24 cellular contexts compared by ENCODE assay signal in genomic region chr4:74466242-74466641, GRCh38. TPM values are rescaled to one million over a fixed set of nuclear protein-coding genes. Genes with fewer than 3 reads are reported as not detected.
"Had no signal": no experiment of that assay in that cellular context is flagged by ENCODE, and none has a peak within 500 bp of the region (broad histone marks: within the 10 kb centered on the region; RNA-seq: fewer than 3 reads in every experiment).

No MANE protein-coding gene starts in this region.

- DNase-seq: colonic mucosa; effector CD8-positive, alpha-beta T cell; endodermal cell; foreskin fibroblast; gastrocnemius medialis; head of caudate nucleus; kidney; left cardiac atrium; left ventricle myocardium superior; mesenchymal stem cell; mucosa of descending colon; naive B cell; right lobe of liver; small intestine; stimulated activated CD4-positive, alpha-beta T cell treated with anti-CD3 and anti-CD28 coated beads, Interleukin-15, amount 100 ng/mL, for 24 hours; stimulated activated CD4-positive, alpha-beta T cell treated with anti-CD3 and anti-CD28 coated beads, Interleukin-2, amount 100 ng/mL, for 48 hours; stimulated activated naive B cell treated with anti-CD40 and anti-IgM and Interleukin-4, amounts not matched to agents 10 μg/mL and 1 μg/mL and 100 μg/mL, for 72 hours; trophoblast cell had no signal

- H3K27me3 ChIP-seq: colonic mucosa, gastrocnemius medialis, neural progenitor cell, right lobe of liver, suprapubic skin had no signal

- H3K27ac ChIP-seq: colonic mucosa, epithelial cell of prostate, gastrocnemius medialis, neural progenitor cell, parathyroid adenoma, right lobe of liver, suprapubic skin had no signal

- H3K4me3 ChIP-seq: colonic mucosa, gastrocnemius medialis, mucosa of descending colon, neural progenitor cell, right lobe of liver, suprapubic skin had no signal

- H3K36me3 ChIP-seq: colonic mucosa, gastrocnemius medialis, neural progenitor cell, right lobe of liver, suprapubic skin had no signal

- ATAC-seq: esophagus mucosa; gastrocnemius medialis; left cardiac atrium; left ventricle myocardium superior; mucosa of descending colon; right lobe of liver; stimulated activated naive B cell treated with anti-CD40 and anti-IgM and Interleukin-4, amounts not matched to agents 10 μg/mL and 1 μg/mL and 100 μg/mL, for 72 hours had no signal

- H3K9me3 ChIP-seq: colonic mucosa, gastrocnemius medialis, mucosa of descending colon, right lobe of liver, suprapubic skin had no signal

- H3K4me1 ChIP-seq: colonic mucosa, gastrocnemius medialis, neural progenitor cell, parathyroid adenoma, right lobe of liver, suprapubic skin had no signal

RNA-seq across cellular contexts. Expression of gene AREG, which starts 21.3 kb away (rescaled TPM):
- total RNA-seq: chondrocyte had no signal
